13 cellular contexts compared by ENCODE assay signal in the genomic region with DNA sequence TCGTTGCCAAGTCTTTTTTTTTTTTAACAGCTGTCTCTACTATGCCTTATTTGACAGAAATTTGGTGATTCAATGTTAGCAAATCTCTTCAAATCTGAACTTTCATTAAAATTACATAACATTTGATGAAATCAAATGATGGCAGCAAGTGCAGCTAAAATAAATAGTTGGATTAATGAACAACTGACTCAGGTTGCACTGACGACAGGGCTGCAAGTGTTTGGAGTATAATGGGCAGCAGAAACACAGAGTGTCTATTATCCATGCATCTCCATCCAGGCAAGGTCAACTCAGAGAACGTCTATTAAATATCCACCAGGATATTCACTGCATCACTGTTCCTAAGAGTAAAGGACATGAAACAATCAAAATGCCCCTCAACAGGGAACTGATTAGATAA.
"Had no signal": no experiment of that assay in that cellular context is flagged by ENCODE, and none has a peak within 500 bp of the region (broad histone marks: within the 10 kb centered on the region; RNA-seq: fewer than 3 reads in every experiment).

No MANE protein-coding gene starts in this region.

- DNase-seq: dermis blood vessel endothelial cell; erythroblast; foreskin keratinocyte; immature natural killer cell; left colon; mammary epithelial cell; natural killer cell; right cardiac atrium; stimulated activated CD4-positive, alpha-beta T cell treated with anti-CD3 and anti-CD28 coated beads, Interleukin-2, amount 100 ng/mL, for 48 hours; stimulated activated naive CD4-positive, alpha-beta T cell treated with Interleukin-2 at 50 U/mL for 16 hours; trophoblast cell had no signal

- FAIRE-seq: colon, endothelial cell of umbilical vein had no signal

- ATAC-seq: foreskin keratinocyte, left colon, natural killer cell, right cardiac atrium had no signal
